In genomic region chr5:33105521-33105941, GRCh38 we compare ENCODE assay signal across 18 cellular contexts.
A peak's percentile ranks its signal among the peaks of the same experiment; 100 is the strongest.
DNase-seq lines count a peak whose midpoint lies in the region; FAIRE-seq and TF ChIP-seq lines count a peak whose summit lies in the region.
"Had no signal": no experiment of that assay in that cellular context is flagged by ENCODE, and none has a peak within 500 bp of the region (broad histone marks: within the 10 kb centered on the region; RNA-seq: fewer than 3 reads in every experiment).

No MANE protein-coding gene starts in this region.

- TF ChIP-seq CTCF in brain microvascular endothelial cell (IDR thresholded peaks at IDR 0.05; ENCODE audit: low read depth, low read length, missing control alignments): no peak

- no peaks in the 10 kb centered on the region for H3K27me3 Mint-ChIP-seq in activated naive CD4-positive, alpha-beta T cell treated with anti-CD3 and anti-CD28 coated beads for 36 hours (ENCODE audit: low read depth)
- H3K27me3 Mint-ChIP-seq: memory B cell; stimulated activated naive CD8-positive, alpha-beta T cell treated with anti-CD3 and anti-CD28 coated beads, Interleukin-15, Interleukin-2, amounts not matched to agents 100 ng/mL and 50 ng/mL, for 24 hours had no signal

- H3K4me1 Mint-ChIP-seq in activated naive CD4-positive, alpha-beta T cell treated with anti-CD3 and anti-CD28 coated beads for 36 hours (ENCODE audit: low read depth): no peaks in the 10 kb centered on the region
- H3K4me1 Mint-ChIP-seq: memory B cell, neural progenitor cell, WTC11 had no signal

- FAIRE-seq in HTR-8/SVneo (lab: Jason Lieb, UNC): peak; percentile 40

- intact Hi-C loops in activated naive CD4-positive, alpha-beta T cell treated with anti-CD3 and anti-CD28 coated beads for 36 hours (cut with micrococcal nuclease): no loop called here

- no peak overlapping the region for H3K4me3 Mint-ChIP-seq in activated naive CD4-positive, alpha-beta T cell treated with anti-CD3 and anti-CD28 coated beads for 36 hours
- H3K4me3 Mint-ChIP-seq: memory B cell; neural progenitor cell; stimulated activated naive CD8-positive, alpha-beta T cell treated with anti-CD3 and anti-CD28 coated beads, Interleukin-15, Interleukin-2, amounts not matched to agents 100 ng/mL and 50 ng/mL, for 24 hours; WTC11 had no signal

- H3K27ac ChIP-seq in ACC112 (ENCODE audit: low read depth, low read length) (peak overlapping the region; percentile 17; the same call in 1 of the 2 replicates), brain microvascular endothelial cell (no peak overlapping the region)
- H3K27ac ChIP-seq: neural progenitor cell, skin epidermis had no signal

- H3K27ac Mint-ChIP-seq in activated naive CD4-positive, alpha-beta T cell treated with anti-CD3 and anti-CD28 coated beads for 36 hours: no peak overlapping the region
- H3K27ac Mint-ChIP-seq: memory B cell; neural progenitor cell; stimulated activated naive CD8-positive, alpha-beta T cell treated with anti-CD3 and anti-CD28 coated beads, Interleukin-15, Interleukin-2, amounts not matched to agents 100 ng/mL and 50 ng/mL, for 24 hours; WTC11 had no signal

- peaks cover 9% of the 10 kb centered on the region for H3K4me1 ChIP-seq in ACC112 (ENCODE audit: control insufficient read depth, insufficient read depth, low read length, unreplicated experiment)
- H3K4me1 ChIP-seq: neural progenitor cell had no signal

- H3K36me3 Mint-ChIP-seq in activated naive CD4-positive, alpha-beta T cell treated with anti-CD3 and anti-CD28 coated beads for 36 hours (ENCODE audit: low read depth): no peaks in the 10 kb centered on the region
- H3K36me3 Mint-ChIP-seq: memory B cell, neural progenitor cell had no signal

- no peaks in the 10 kb centered on the region for H3K36me3 ChIP-seq in ACC112 (ENCODE audit: insufficient read depth, low read length)
- no peaks in the 10 kb centered on the region for H3K36me3 ChIP-seq in brain microvascular endothelial cell (replicated peaks)
- H3K36me3 ChIP-seq: neural progenitor cell had no signal

- in situ Hi-C loops in brain microvascular endothelial cell (cut with HindIII; ENCODE audit: low pct_ligation_motif_present, low sequenced_read_pairs): no loop called here

- H2AFZ ChIP-seq in ACC112 (ENCODE audit: low read length, unreplicated experiment): peak overlapping the region; percentile 26
- H2AFZ ChIP-seq: neural progenitor cell had no signal

- no peak overlapping the region for H3K4me3 ChIP-seq in ACC112 (ENCODE audit: low read depth, low read length)
- no peak overlapping the region for H3K4me3 ChIP-seq in brain microvascular endothelial cell (ENCODE audit: low read depth, low read length)
- H3K4me3 ChIP-seq: neural progenitor cell, skin epidermis had no signal

- no peaks in the 10 kb centered on the region for H3K27me3 ChIP-seq in ACC112 (ENCODE audit: insufficient read depth, low read length)
- H3K27me3 ChIP-seq in brain microvascular endothelial cell (replicated peaks): no peaks in the 10 kb centered on the region
- H3K27me3 ChIP-seq: neural progenitor cell had no signal

- CTCF ChIA-PET in activated naive CD4-positive, alpha-beta T cell treated with anti-CD3 and anti-CD28 coated beads for 36 hours (lab: Charles Lee): no interaction called here

- peaks cover 18% of the 10 kb centered on the region for H3K9me3 Mint-ChIP-seq in activated naive CD4-positive, alpha-beta T cell treated with anti-CD3 and anti-CD28 coated beads for 36 hours

- no peak for DNase-seq in HTR-8/SVneo (ENCODE audit: insufficient read length, low spot score)
- peak; percentile 65 for DNase-seq in brain microvascular endothelial cell
- DNase-seq in glomerular endothelial cell (ENCODE audit: extremely low read depth, low read depth, low spot score): peak; percentile 33
- no peak for DNase-seq in SKM-1 treated with dmso at 0.1 percent for 144 hours (lab: John Stamatoyannopoulos, UW; ENCODE audit: unreplicated experiment)
- DNase-seq in activated naive CD4-positive, alpha-beta T cell treated with anti-CD3 and anti-CD28 coated beads for 36 hours: no peak
- no peak for DNase-seq in kidney glomerular epithelial cell (lab: John Stamatoyannopoulos, UW)
- DNase-seq in MV-4-11 (lab: John Stamatoyannopoulos, UW): no peak
- DNase-seq: ACHN; activated naive CD4-positive, alpha-beta T cell; cerebellar nuclear complex; NCI-H2227 treated with DMSO at 0.1 percent for 48 hours; SW 1271 had no signal

- H3K79me2 ChIP-seq in ACC112 (ENCODE audit: control insufficient read depth, insufficient read depth, low read length, unreplicated experiment): no peaks in the 10 kb centered on the region

Comparison
In these comparisons a context has a peak if more than half of its experiments do, and no peak if none do; other contexts are left out.
1. DNase-seq: peak in brain microvascular endothelial cell (single experiment) and glomerular endothelial cell (single experiment); none in HTR-8/SVneo (single experiment), SKM-1 treated with dmso at 0.1 percent for 144 hours (single experiment), activated naive CD4-positive, alpha-beta T cell treated with anti-CD3 and anti-CD28 coated beads for 36 hours (single experiment), kidney glomerular epithelial cell (single experiment) and MV-4-11 (single experiment).